Comparison of ENCODE assay signal across 15 cellular contexts in the genomic region with DNA sequence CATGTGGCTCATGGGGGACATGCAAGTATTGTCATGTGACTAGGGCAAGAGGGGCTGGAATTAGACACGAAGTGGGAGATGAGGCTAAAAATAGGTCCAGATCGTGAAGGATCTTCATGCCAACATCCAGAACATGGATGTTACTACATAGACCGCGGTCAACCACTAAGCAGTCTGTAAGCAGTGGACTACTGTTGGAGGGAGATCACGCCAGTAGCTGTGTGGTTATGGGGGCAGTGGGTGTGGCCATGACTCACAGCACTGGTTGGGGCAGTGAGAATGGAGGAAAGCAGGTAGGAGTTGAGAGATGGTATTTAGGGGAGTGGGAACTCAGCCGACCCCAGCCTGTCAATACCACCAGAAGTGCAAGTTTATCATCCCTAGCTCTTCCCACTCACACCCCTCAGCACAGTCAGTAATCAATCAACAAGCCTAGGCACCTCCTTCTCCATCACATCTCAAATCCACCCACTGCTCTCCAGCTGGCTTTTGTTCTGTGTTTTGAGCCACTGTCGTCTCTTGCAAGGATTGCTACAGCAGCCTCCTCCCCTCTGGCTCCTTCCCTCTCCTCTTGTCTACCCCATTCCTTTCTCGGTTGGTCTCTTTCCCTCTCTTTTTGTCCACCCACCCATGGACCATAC.
A peak's percentile ranks its signal among the peaks of the same experiment; 100 is the strongest.
DNase-seq lines count a peak whose midpoint lies in the region; ATAC-seq, FAIRE-seq and TF ChIP-seq lines count a peak whose summit lies in the region.
"Had no signal": no experiment of that assay in that cellular context is flagged by ENCODE, and none has a peak within 500 bp of the region (broad histone marks: within the 10 kb centered on the region; RNA-seq: fewer than 3 reads in every experiment).

No MANE protein-coding gene starts in this region.

- no peak; a peak in 1 of 6 replicates for ATAC-seq in A549
- ATAC-seq: activated CD4-positive, alpha-beta T cell treated with anti-CD3 and anti-CD28 coated beads for 36 hours had no signal

- CTCF ChIA-PET in A549 (lab: Yijun Ruan, JAX) = interaction anchor here (0.9 to 3.5 kb wide), 8 partner anchors 9 to 191 kb away, joined by 3 to 32 read pairs (median 6); a partner anchor contains a TSS

- POLR2A ChIA-PET in A549 (lab: Yijun Ruan, JAX) = interaction anchor here (0.6 kb wide), 1 partner anchor 387 kb away, joined by 5 read pairs; no protein-coding TSS in a partner anchor

- TF ChIP-seq EP300 in A549 (IDR thresholded peaks at IDR 0.05) = no peak

- DNase-seq in A549 (ENCODE audit: low read depth in 1 of 2, low spot score in 1 of 2) (no peak), HS-27A (ENCODE audit: low read depth) (peak; percentile 42), fibroblast of villous mesenchyme (ENCODE audit: low read depth) (peak; percentile 47), GM13976 (ENCODE audit: low spot score) (no peak), NCI-H1048 (lab: John Stamatoyannopoulos, UW) (no peak), NCI-H774 (lab: John Stamatoyannopoulos, UW) (no peak), DMS53 treated with DMSO at 0.1 percent for 48 hours (lab: John Stamatoyannopoulos, UW; ENCODE audit: unreplicated experiment) (no peak)
- DNase-seq: activated CD4-positive, alpha-beta T cell treated with anti-CD3 and anti-CD28 coated beads for 36 hours; activated T-cell treated with anti-CD3 and anti-CD28 coated beads for 4 hours; NCI-H1105; NCI-H446; T-helper 2 cell; testis had no signal

- no peak for TF ChIP-seq POLR2A in A549 (IDR thresholded peaks at IDR 0.05; ENCODE audit: low read length)

- FAIRE-seq in A549 (lab: Jason Lieb, UNC) = no peak
- FAIRE-seq: D721Med had no signal

- H3K4me1 ChIP-seq in A549 = peaks cover 48% of the 10 kb centered on the region
- H3K4me1 ChIP-seq: testis had no signal

- in situ Hi-C loops in GM13976 (cut with MboI; ENCODE audit: low sequenced_read_pairs, unreplicated experiment) = no loop called here

- H3K9me3 ChIP-seq in A549 = no peaks in the 10 kb centered on the region
- H3K9me3 ChIP-seq: testis had no signal

- WGBS in A549 (ENCODE audit: missing lambda C conversion rate) = 83% methylated on average over 8 of the region's 8 CpGs

- H3K4me3 ChIP-seq in A549 = no peak overlapping the region
- H3K4me3 ChIP-seq in fibroblast of villous mesenchyme (ENCODE audit: low read depth, low read length) = no peak overlapping the region
- H3K4me3 ChIP-seq: testis had no signal

- no peak for TF ChIP-seq RAD21 in A549 (conservative IDR thresholded peaks at IDR 0.05 in 1 of 2, IDR thresholded peaks at IDR 0.05 in 1 of 2)

- peak overlapping the region; percentile 73 for H3K4me2 ChIP-seq in A549

- TF ChIP-seq CTCF in A549 (IDR thresholded peaks at IDR 0.05) = no peak
- TF ChIP-seq CTCF in VCaP (conservative IDR thresholded peaks at IDR 0.05) = no peak
- no peak for TF ChIP-seq CTCF in fibroblast of villous mesenchyme (IDR thresholded peaks at IDR 0.05; ENCODE audit: insufficient read depth, low read depth, low read length)
- no peak for TF ChIP-seq CTCF in GM13976 (IDR thresholded peaks at IDR 0.05; ENCODE audit: borderline replicate concordance, control extremely low read depth, extremely low read depth, insufficient read depth, missing control alignments)

- H3K27ac ChIP-seq in A549 (peak overlapping the region; percentile 72 to 79), VCaP (peak overlapping the region; percentile 91)
- H3K27ac ChIP-seq: testis had no signal

TF ChIP-seq in A549, 52 proteins besides CTCF, POLR2A, EP300 and RAD21:
- TF ChIP-seq, protein P1, sequence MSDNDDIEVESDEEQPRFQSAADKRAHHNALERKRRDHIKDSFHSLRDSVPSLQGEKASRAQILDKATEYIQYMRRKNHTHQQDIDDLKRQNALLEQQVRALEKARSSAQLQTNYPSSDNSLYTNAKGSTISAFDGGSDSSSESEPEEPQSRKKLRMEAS (IDR thresholded peaks at IDR 0.05) = no peak
- TF ChIP-seq CEBPB (IDR thresholded peaks at IDR 0.05) = no peak

Comparison
In these comparisons a context has a peak if more than half of its experiments do, and no peak if none do; other contexts are left out.
1. DNase-seq: peak in HS-27A (single experiment) and fibroblast of villous mesenchyme (single experiment); none in A549 (0 of 2), GM13976 (single experiment), NCI-H1048 (single experiment), NCI-H774 (single experiment) and DMS53 treated with DMSO at 0.1 percent for 48 hours (single experiment).